In the genomic region with DNA sequence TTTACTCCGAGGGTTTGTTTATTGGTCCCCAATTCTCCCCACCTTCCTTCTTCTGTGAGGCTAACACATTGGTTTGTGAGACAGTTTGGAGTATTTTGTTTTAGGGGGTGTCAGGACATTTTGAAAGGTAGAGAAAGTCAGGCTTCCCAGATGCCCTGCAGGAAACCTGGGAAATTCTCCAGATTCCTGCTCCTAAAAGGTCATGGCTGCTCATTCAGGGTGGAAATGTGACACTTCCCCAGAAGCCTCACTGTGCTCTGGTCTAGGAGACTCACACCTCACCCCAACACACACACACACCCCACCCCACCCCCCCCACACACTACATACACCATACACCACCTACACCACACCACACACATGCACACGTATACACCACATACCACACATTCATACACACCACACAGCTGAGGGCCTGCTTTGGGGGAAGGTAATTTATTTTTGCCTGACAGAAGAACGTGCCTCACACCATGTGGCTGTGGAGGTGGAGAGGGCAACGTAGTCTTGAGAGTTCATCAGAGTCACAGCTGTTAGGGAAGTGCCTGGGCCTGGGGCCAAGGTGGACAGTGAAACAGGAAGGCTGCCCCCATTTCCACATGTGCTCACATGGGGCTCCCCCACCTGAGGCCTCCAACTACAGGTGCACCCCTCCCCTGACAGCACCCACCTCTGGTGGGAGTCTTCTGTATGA, we compare ENCODE assay signal across 9 cellular contexts. TPM values are rescaled to one million over a fixed set of nuclear protein-coding genes. Genes with fewer than 3 reads are reported as not detected.
DNase-seq lines count a peak whose midpoint lies in the region; ATAC-seq, FAIRE-seq and TF ChIP-seq lines count a peak whose summit lies in the region.
"Had no signal": no experiment of that assay in that cellular context is flagged by ENCODE, and none has a peak within 500 bp of the region (broad histone marks: within the 10 kb centered on the region; RNA-seq: fewer than 3 reads in every experiment).

No MANE protein-coding gene starts in this region.

- no peaks in the 10 kb centered on the region for H3K79me2 ChIP-seq in GM12878 (ENCODE audit: control insufficient read depth, insufficient read depth, low read length)

- H2AFZ ChIP-seq in GM12878 (ENCODE audit: control insufficient read depth, low read depth, low read length) = no peak overlapping the region

- ATAC-seq in HG03575 (IDR thresholded peaks at IDR 0.05; ENCODE audit: extremely low read depth, insufficient number of reproducible peaks, low FRiP score, unreplicated experiment) = peak; percentile 59
- ATAC-seq in GM12878 = peak; percentile 78
- ATAC-seq in mucosa of descending colon = peak; percentile 32

- peaks cover 33% of the 10 kb centered on the region for H3K4me1 ChIP-seq in GM12878 (ENCODE audit: control insufficient read depth, insufficient read depth, low read length)
- peaks cover 4% of the 10 kb centered on the region for H3K4me1 ChIP-seq in mucosa of descending colon (ENCODE audit: low read depth)

- POLR2A ChIA-PET in GM12878 (lab: Charles Lee) = interaction anchor here (1.0 to 1.3 kb wide), 4 partner anchors 12 to 140 kb away, joined by 3 to 5 read pairs (median 3); no protein-coding TSS in a partner anchor

- H4K20me1 ChIP-seq in GM12878 (ENCODE audit: control insufficient read depth, insufficient read depth) = no peaks in the 10 kb centered on the region

- no peaks in the 10 kb centered on the region for H3K9me3 ChIP-seq in GM12878 (replicated peaks; ENCODE audit: control insufficient read depth, insufficient read depth, low read length)
- no peaks in the 10 kb centered on the region for H3K9me3 ChIP-seq in mucosa of descending colon
- H3K9me3 ChIP-seq: tibial nerve had no signal

- TF ChIP-seq CTCF in GM12878 (IDR thresholded peaks at IDR 0.05 in 2 of 3, conservative IDR thresholded peaks at IDR 0.05 in 1 of 3; ENCODE audit: control insufficient read depth in 2 of 3, extremely low read depth in 1 of 3, insufficient read depth in 1 of 3, low read depth in 3 of 3, low read length in 3 of 3) (no peak), mucosa of descending colon (IDR thresholded peaks at IDR 0.05) (no peak)

- no peaks in the 10 kb centered on the region for H3K27me3 ChIP-seq in GM12878 (replicated peaks in 1 of 2; ENCODE audit: control insufficient read depth in 2 of 2, insufficient read depth in 2 of 2, low read length in 1 of 2)
- H3K27me3 ChIP-seq: tibial nerve had no signal

- WGBS in GM12878 (ENCODE audit: insufficient coverage, insufficient replicate concordance, low lambda C conversion rate, missing lambda C conversion rate) = 25% methylated on average over 4 of the region's 4 CpGs

- in situ Hi-C loops in GM12878 (cut with MboI) = no loop called here

- FAIRE-seq in GM12878 (lab: Jason Lieb, UNC) = no peak

- intact Hi-C loops in GM12878 (cut with micrococcal nuclease; ENCODE audit: unreplicated experiment) = loop anchor here (1.0 to 5.0 kb wide), 2 partner anchors 14 to 43 kb away; no protein-coding TSS in a partner anchor
- intact Hi-C loops in mucosa of descending colon (cut with DNase I, micrococcal nuclease) = no loop called here

- CTCF ChIA-PET in GM12878 (lab: Yijun Ruan, JAX) = interaction anchor here (1.1 to 6.9 kb wide), 10 partner anchors 10 to 113 kb away, joined by 3 to 36 read pairs (median 4); no protein-coding TSS in a partner anchor

- RAD21 ChIA-PET in GM12878 (lab: Charles Lee; ENCODE audit: unreplicated experiment) = interaction anchor here (0.9 to 2.5 kb wide), 10 partner anchors 13 to 517 kb away, joined by 3 to 18 read pairs (median 5); a partner anchor contains a TSS

- peak; percentile 82 to 84; a peak in 3 of 4 replicates for TF ChIP-seq EP300 in GM12878 (IDR thresholded peaks at IDR 0.05; ENCODE audit: borderline replicate concordance in 1 of 2, control insufficient read depth in 1 of 2, low read depth in 2 of 2, low read length in 2 of 2)

- H3K36me3 ChIP-seq in GM12878 (ENCODE audit: control insufficient read depth in 2 of 2, insufficient read depth in 2 of 2, low read length in 1 of 2) (no peaks in the 10 kb centered on the region; a peak in 1 of 4 replicates), mucosa of descending colon (ENCODE audit: low read depth) (no peaks in the 10 kb centered on the region)
- H3K36me3 ChIP-seq: tibial nerve had no signal

- peak overlapping the region; percentile 61 for H3K4me2 ChIP-seq in GM12878 (ENCODE audit: control insufficient read depth, insufficient read depth)

- SMC1A ChIA-PET in GM12878 (lab: Charles Lee; ENCODE audit: uncharacterized antibody, unreplicated experiment) = interaction anchor here (0.6 to 5.9 kb wide), 8 partner anchors 12 to 211 kb away, joined by 3 to 41 read pairs (median 4); no protein-coding TSS in a partner anchor

- H3K27ac ChIP-seq in GM12878 (ENCODE audit: control insufficient read depth, insufficient read depth) = peak overlapping the region; percentile 55

- DNase-seq in NCI-H2196 (lab: John Stamatoyannopoulos, UW; ENCODE audit: unreplicated experiment) (peak; percentile 22), NCI-H2196 treated with DMSO at 0.1 percent for 48 hours (lab: John Stamatoyannopoulos, UW; ENCODE audit: unreplicated experiment) (no peak), GM12878 (ENCODE audit: low read depth, low spot score) (peak; percentile 68), mucosa of descending colon (peak in 1 of 3 donors; percentile 57), middle frontal gyrus (ENCODE audit: extremely low spot score, low spot score) (no peak), hypothalamus (lab: John Stamatoyannopoulos, UW) (no peak)
- no peak for DNase-seq in stimulated activated CD4-positive, alpha-beta T cell treated with anti-CD3 and anti-CD28 coated beads, Interleukin-2, amount 100 ng/mL, for 24 hours

- TF ChIP-seq RAD21 in GM12878 (IDR thresholded peaks at IDR 0.05; ENCODE audit: insufficient read depth, low read depth, low read length) = no peak

- TF ChIP-seq POLR2A in GM12878 (IDR thresholded peaks at IDR 0.05; ENCODE audit: low read depth, low read length) = no peak

- H3K9ac ChIP-seq in GM12878 (ENCODE audit: control insufficient read depth, insufficient read depth, low read length) = peak overlapping the region; percentile 15; the same call in 1 of the 2 replicates

- no peak overlapping the region for H3K4me3 ChIP-seq in GM12878
- H3K4me3 ChIP-seq in mucosa of descending colon = no peak overlapping the region
- H3K4me3 ChIP-seq: tibial nerve had no signal

- no TSS peak for BruUV-seq in GM12878 (replicated peaks; lab: Mats Ljungman, UMichigan)

TF ChIP-seq in GM12878, 131 proteins besides CTCF, POLR2A, EP300 and RAD21 (continues in another document):
- peak; percentile 66; the same call in 1 of the 2 replicates for TF ChIP-seq TBL1XR1 (IDR thresholded peaks at IDR 0.05; ENCODE audit: low read depth, low read length)
- peak; percentile 86 for TF ChIP-seq NBN (IDR thresholded peaks at IDR 0.05)
- peak; percentile 86 for TF ChIP-seq ATF7 (IDR thresholded peaks at IDR 0.05; ENCODE audit: low read depth)
- TF ChIP-seq, protein P1, sequence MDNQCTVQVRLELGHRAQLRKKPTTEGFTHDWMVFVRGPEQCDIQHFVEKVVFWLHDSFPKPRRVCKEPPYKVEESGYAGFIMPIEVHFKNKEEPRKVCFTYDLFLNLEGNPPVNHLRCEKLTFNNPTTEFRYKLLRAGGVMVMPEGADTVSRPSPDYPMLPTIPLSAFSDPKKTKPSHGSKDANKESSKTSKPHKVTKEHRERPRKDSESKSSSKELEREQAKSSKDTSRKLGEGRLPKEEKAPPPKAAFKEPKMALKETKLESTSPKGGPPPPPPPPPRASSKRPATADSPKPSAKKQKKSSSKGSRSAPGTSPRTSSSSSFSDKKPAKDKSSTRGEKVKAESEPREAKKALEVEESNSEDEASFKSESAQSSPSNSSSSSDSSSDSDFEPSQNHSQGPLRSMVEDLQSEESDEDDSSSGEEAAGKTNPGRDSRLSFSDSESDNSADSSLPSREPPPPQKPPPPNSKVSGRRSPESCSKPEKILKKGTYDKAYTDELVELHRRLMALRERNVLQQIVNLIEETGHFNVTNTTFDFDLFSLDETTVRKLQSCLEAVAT (IDR thresholded peaks at IDR 0.05) = peak; percentile 67; the same call in 1 of the 2 replicates
- TF ChIP-seq RAD51 (IDR thresholded peaks at IDR 0.05) = 0 out of 2 replicates have a peak, but pooled peaks have one; percentile 43
- peak; percentile 94 for TF ChIP-seq MXI1 (IDR thresholded peaks at IDR 0.05; ENCODE audit: low read depth, low read length)
- no peak for TF ChIP-seq FOXM1 (IDR thresholded peaks at IDR 0.05; ENCODE audit: low read depth, low read length)
- peak; percentile 42; the same call in 1 of the 2 replicates for TF ChIP-seq SPI1 (IDR thresholded peaks at IDR 0.05; ENCODE audit: borderline replicate concordance, insufficient read depth, low read depth, low read length)
- peak; percentile 77; the same call in 1 of the 3 replicates for TF ChIP-seq POU2F2 (IDR thresholded peaks at IDR 0.05; ENCODE audit: borderline replicate concordance, low read depth, low read length)

RNA-seq across cellular contexts. Expression of a gene that starts 40.4 kb away (rescaled TPM):
- total RNA-seq in GM12878 (2013; cell fraction: nucleolus; rRNA removed) = 181 and 205 TPM in 2 replicates
- total RNA-seq in GM12878 (2014; rRNA removed) (26.4 and 27.3 TPM in 2 replicates), GM12878 (2014; rRNA removed; fragmentation: Illumina TruSeq; extraction: Trizol) (21.5 and 21.7 TPM in 2 replicates), GM12878 (2021) (47.2 and 54.5 TPM in 2 replicates), mucosa of descending colon (10 to 100 TPM; 36.0 to 40.9 (median 38.9) TPM)
- 17.9 TPM for polyA plus RNA-seq in GM12878 (2011; ENCODE audit: low read depth)
- polyA plus RNA-seq in GM12878 (2011; rRNA removed) (32.2 and 43.1 TPM in 2 replicates), GM12878 (2014; fragmentation: Illumina TruSeq; extraction: Trizol) (19.8 and 23.7 TPM in 2 replicates), GM12878 (2014; fragmentation: Nextera tagmentation; extraction: Ambion mirVana) (1 to 10 TPM; 1.7 to 2.9 TPM), GM12878 (2014; rRNA removed) (37.6 and 37.8 TPM in 2 replicates), GM12878 (2016; fragmentation: Nextera tagmentation; extraction: Ambion mirVana) (10 to 100 TPM; 20.5 to 23.3 TPM)
- 44.6 and 49.4 TPM in 2 replicates for polyA plus RNA-seq in GM12878 (2011; cell fraction: cytosol; rRNA removed)
- polyA plus RNA-seq in GM12878 (2011; cell fraction: nucleus; rRNA removed) = 123 and 153 TPM in 2 replicates
- 34.5 and 37.3 TPM in 2 replicates for polyA plus RNA-seq in GM12878 (2012)
- polyA minus RNA-seq in GM12878 (2011; rRNA and poly(A)+ RNA removed) = 54.3 and 118 TPM in 2 replicates
- 32.5 and 37.2 TPM in 2 replicates for polyA minus RNA-seq in GM12878 (2011; cell fraction: cytosol; rRNA and poly(A)+ RNA removed)
- polyA minus RNA-seq in GM12878 (2011; cell fraction: nucleus; rRNA and poly(A)+ RNA removed) = 45.0 and 74.1 TPM in 2 replicates

Comparison
In these comparisons a context has a peak if more than half of its experiments do, and no peak if none do; other contexts are left out.
1. DNase-seq: peak in NCI-H2196 (single experiment) and GM12878 (single experiment); none in NCI-H2196 treated with DMSO at 0.1 percent for 48 hours (single experiment), stimulated activated CD4-positive, alpha-beta T cell treated with anti-CD3 and anti-CD28 coated beads, Interleukin-2, amount 100 ng/mL, for 24 hours (0 of 2), middle frontal gyrus (single experiment) and hypothalamus (0 of 51).
2. Peak in every context shown above with its lines, with median percentiles within 50 percentile points of each other: ATAC-seq.